In the genomic region with DNA sequence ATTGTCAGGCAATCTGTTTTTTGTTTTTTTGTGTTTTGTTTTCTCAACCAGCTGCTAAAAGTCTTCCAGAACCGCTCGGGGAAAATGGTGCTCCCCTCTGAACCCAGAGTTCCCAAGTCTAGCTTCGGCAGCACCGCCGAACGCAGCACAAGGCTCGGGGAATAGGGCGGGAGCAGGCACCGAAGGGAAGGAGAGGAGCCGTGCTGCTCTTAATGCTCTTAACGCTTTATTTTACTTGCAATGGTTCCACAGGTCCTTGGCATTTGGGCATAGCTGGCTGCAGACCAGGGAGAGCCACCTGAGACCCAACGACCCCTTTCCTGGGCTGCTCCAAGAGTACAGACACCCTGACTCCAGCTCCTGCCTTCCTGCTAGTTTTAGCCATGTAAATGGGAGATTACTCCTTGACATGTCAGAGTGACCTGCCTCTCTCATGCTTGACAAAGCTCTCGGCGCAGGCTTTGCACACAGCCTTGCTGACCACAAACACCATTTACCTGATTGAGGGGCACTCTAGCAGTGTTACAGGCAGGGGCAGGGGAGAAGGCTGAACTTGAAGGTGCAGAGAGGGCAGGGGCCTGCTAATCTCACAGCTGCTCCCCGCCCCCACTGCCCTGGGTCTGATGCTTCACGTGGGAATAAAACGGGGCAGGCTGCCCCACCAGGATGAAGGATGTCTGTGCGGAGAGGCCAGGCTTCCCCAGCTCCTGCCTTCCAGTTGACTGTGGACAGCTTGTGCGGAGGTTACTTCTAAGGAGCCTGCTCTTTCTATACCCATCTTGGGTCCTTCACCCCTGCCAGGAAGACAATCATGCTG, we compare ENCODE assay signal across 16 cellular contexts. TPM values are rescaled to one million over a fixed set of nuclear protein-coding genes. Genes with fewer than 3 reads are reported as not detected.
DNase-seq lines count a peak whose midpoint lies in the region; ATAC-seq and TF ChIP-seq lines count a peak whose summit lies in the region.
"Had no signal": no experiment of that assay in that cellular context is flagged by ENCODE, and none has a peak within 500 bp of the region (broad histone marks: within the 10 kb centered on the region; RNA-seq: fewer than 3 reads in every experiment).

No MANE protein-coding gene starts in this region.

- CTCF ChIA-PET in A673 (lab: Charles Lee), result no interaction called here

- peak overlapping the region; percentile 28 for H3K27ac ChIP-seq in A673 (ENCODE audit: low read depth, low read length, poor library complexity, severe bottlenecking)
- peak overlapping the region; percentile 99 for H3K27ac ChIP-seq in HUES48 (ENCODE audit: low read depth, low read length)
- H3K27ac ChIP-seq: PC-9 had no signal

- no peaks in the 10 kb centered on the region for H3K9me3 Mint-ChIP-seq in nephron

- H3K4me1 ChIP-seq in A673 (ENCODE audit: insufficient read depth, low read length, poor library complexity, severe bottlenecking) (peaks cover 28% of the 10 kb centered on the region), HUES48 (ENCODE audit: control insufficient read depth, insufficient read depth, low read length) (peaks cover 78% of the 10 kb centered on the region)

- DNase-seq in A673 (ENCODE audit: low spot score) (no peak), cerebellar cortex (ENCODE audit: low spot score) (peak; percentile 13), activated gamma-delta T cell (lab: John Stamatoyannopoulos, UW) (no peak)
- no peak for DNase-seq in stimulated activated CD4-positive, alpha-beta T cell treated with anti-CD3 and anti-CD28 coated beads, Interleukin-2, amount 100 ng/mL, for 24 hours
- DNase-seq: amygdala, erythroblast, MG63, NCI-H226 had no signal

- H3K4me3 ChIP-seq in A673 (ENCODE audit: low read depth, low read length, poor library complexity, severe bottlenecking) (no peak overlapping the region), HUES48 (ENCODE audit: low read depth, low read length) (peak overlapping the region; percentile 57)
- H3K4me3 ChIP-seq: MG63, PC-9 had no signal

- TF ChIP-seq CTCF in A673 (conservative IDR thresholded peaks at IDR 0.05; ENCODE audit: low read depth, low read length) (no peak), nephron (IDR thresholded peaks at IDR 0.05; ENCODE audit: unreplicated experiment in 3 of 3) (no peak)

- H3K4me3 Mint-ChIP-seq in nephron, result peak overlapping the region in 2 of 3 experiments; percentile 43 to 55

- ATAC-seq in GM18517 (IDR thresholded peaks at IDR 0.05; ENCODE audit: unreplicated experiment) (no peak), HG02973 (IDR thresholded peaks at IDR 0.05; ENCODE audit: unreplicated experiment) (no peak)

- peaks cover 8% of the 10 kb centered on the region for H3K27me3 Mint-ChIP-seq in nephron (ENCODE audit: low read depth)

- H3K27me3 ChIP-seq in A673 (replicated peaks; ENCODE audit: insufficient read depth, low read depth, low read length, poor library complexity), result no peaks in the 10 kb centered on the region
- no peaks in the 10 kb centered on the region for H3K27me3 ChIP-seq in HUES48 (ENCODE audit: control insufficient read depth, insufficient read depth, low read length)
- H3K27me3 ChIP-seq: MG63 had no signal

- intact Hi-C loops in A673 (cut with micrococcal nuclease; ENCODE audit: unreplicated experiment), result no loop called here

- no peaks in the 10 kb centered on the region for H3K9me3 ChIP-seq in A673 (ENCODE audit: low read depth, low read length, poor library complexity, severe bottlenecking)
- no peaks in the 10 kb centered on the region for H3K9me3 ChIP-seq in HUES48 (ENCODE audit: control insufficient read depth, insufficient read depth, low read length)
- H3K9me3 ChIP-seq: MG63 had no signal

- peak overlapping the region; percentile 20 to 87 (median 57) for H3K27ac Mint-ChIP-seq in nephron

- no TSS peak for BruUV-seq in A673 (replicated peaks; lab: Mats Ljungman, UMichigan)

- peaks cover 55% of the 10 kb centered on the region for H3K36me3 ChIP-seq in A673 (ENCODE audit: insufficient read depth, low read length, poor library complexity, severe bottlenecking)
- H3K36me3 ChIP-seq in HUES48 (ENCODE audit: control insufficient read depth, insufficient read depth, low read length), result peaks cover 38% of the 10 kb centered on the region
- H3K36me3 ChIP-seq: MG63 had no signal

- H3K9ac ChIP-seq in HUES48 (ENCODE audit: low read depth, low read length), result peak overlapping the region; percentile 88

- H3K36me3 Mint-ChIP-seq in nephron (ENCODE audit: low read depth), result peaks cover 35% of the 10 kb centered on the region

- H3K4me1 Mint-ChIP-seq in nephron, result peaks cover 54% of the 10 kb centered on the region

- POLR2A ChIA-PET in A673 (lab: Charles Lee; ENCODE audit: low non-redundant PET), result no interaction called here

RNA-seq across cellular contexts. Expression of gene EFCAB10, which starts 58.6 kb away (rescaled TPM):
- total RNA-seq in A673 (2021), result not detected in 2 replicates
- total RNA-seq: activated CD8-positive, alpha-beta memory T cell treated with anti-CD3 and anti-CD28 coated beads for 36 hours; glomerular endothelial cell; HT1080; PC-9 had no signal
